ENCODE assay signal across 35 cellular contexts in genomic region chr18:7255643-7256042, GRCh38. TPM values are rescaled to one million over a fixed set of nuclear protein-coding genes. Genes with fewer than 3 reads are reported as not detected.
"Had no signal": no experiment of that assay in that cellular context is flagged by ENCODE, and none has a peak within 500 bp of the region (broad histone marks: within the 10 kb centered on the region; RNA-seq: fewer than 3 reads in every experiment).

No MANE protein-coding gene starts in this region.

- H3K36me3 ChIP-seq: adrenal gland, colonic mucosa, esophagus squamous epithelium had no signal

- H3K4me1 ChIP-seq: adrenal gland, colonic mucosa had no signal

- H3K4me1 Mint-ChIP-seq: activated CD4-positive, alpha-beta T cell treated with anti-CD3 and anti-CD28 coated beads for 36 hours; activated CD4-positive, alpha-beta T cell treated with anti-CD3 and anti-CD28 coated beads, Interleukin-2, amount 10 ng/mL, durations not matched to agents 24 days and 14 days; activated CD8-positive, alpha-beta memory T cell treated with anti-CD3 and anti-CD28 coated beads, Interleukin-2, amount 10 ng/mL, durations not matched to agents 7 days and 5 days; activated naive CD4-positive, alpha-beta T cell treated with anti-CD3 and anti-CD28 coated beads, Interleukin-2, amount 50 U/mL, for 24 hours; activated naive CD8-positive, alpha-beta T cell treated with anti-CD3 and anti-CD28 coated beads for 36 hours; activated naive CD8-positive, alpha-beta T cell treated with anti-CD3 and anti-CD28 coated beads, Interleukin-2, amount 50 U/mL, for 24 hours had no signal

- H3K27me3 Mint-ChIP-seq: activated CD4-positive, alpha-beta memory T cell treated with anti-CD3 and anti-CD28 coated beads for 36 hours; activated CD4-positive, alpha-beta T cell treated with anti-CD3 and anti-CD28 coated beads, Interleukin-2, amount 10 ng/mL, durations not matched to agents 24 days and 14 days; activated CD8-positive, alpha-beta memory T cell treated with anti-CD3 and anti-CD28 coated beads, Interleukin-2, amount 10 ng/mL, durations not matched to agents 7 days and 5 days; activated naive CD4-positive, alpha-beta T cell treated with anti-CD3 and anti-CD28 coated beads, Interleukin-2, amount 50 U/mL, for 24 hours; activated naive CD8-positive, alpha-beta T cell treated with anti-CD3 and anti-CD28 coated beads for 36 hours; activated naive CD8-positive, alpha-beta T cell treated with anti-CD3 and anti-CD28 coated beads, Interleukin-2, amount 50 U/mL, for 24 hours had no signal

- H3K9me3 ChIP-seq: adrenal gland, body of pancreas, colonic mucosa, esophagus squamous epithelium had no signal

- ATAC-seq: activated CD4-positive, alpha-beta T cell treated with anti-CD3 and anti-CD28 coated beads for 36 hours; activated CD8-positive, alpha-beta memory T cell treated with anti-CD3 and anti-CD28 coated beads, Interleukin-2, amount 10 ng/mL, durations not matched to agents 7 days and 5 days; activated CD8-positive, alpha-beta T cell treated with anti-CD3 and anti-CD28 coated beads, Interleukin-2, amount 10 ng/mL, durations not matched to agents 7 days and 5 days; body of pancreas had no signal

- H3K36me3 Mint-ChIP-seq: activated CD4-positive, alpha-beta memory T cell treated with anti-CD3 and anti-CD28 coated beads for 36 hours; activated CD8-positive, alpha-beta memory T cell treated with anti-CD3 and anti-CD28 coated beads, Interleukin-2, amount 10 ng/mL, durations not matched to agents 7 days and 5 days; activated naive CD4-positive, alpha-beta T cell treated with anti-CD3 and anti-CD28 coated beads, Interleukin-2, amount 50 U/mL, for 24 hours; activated naive CD8-positive, alpha-beta T cell treated with anti-CD3 and anti-CD28 coated beads for 36 hours had no signal

- H3K4me3 ChIP-seq: adrenal gland, body of pancreas, colonic mucosa, esophagus squamous epithelium had no signal

- H3K27me3 ChIP-seq: adrenal gland, body of pancreas, colonic mucosa had no signal

- H3K27ac Mint-ChIP-seq: activated CD4-positive, alpha-beta memory T cell treated with anti-CD3 and anti-CD28 coated beads for 36 hours; activated CD4-positive, alpha-beta T cell treated with anti-CD3 and anti-CD28 coated beads for 36 hours; activated CD4-positive, alpha-beta T cell treated with anti-CD3 and anti-CD28 coated beads, Interleukin-2, amount 10 ng/mL, durations not matched to agents 24 days and 14 days; activated CD8-positive, alpha-beta memory T cell treated with anti-CD3 and anti-CD28 coated beads, Interleukin-2, amount 10 ng/mL, durations not matched to agents 7 days and 5 days; activated CD8-positive, alpha-beta T cell treated with anti-CD3 and anti-CD28 coated beads, Interleukin-2, amount 10 ng/mL, durations not matched to agents 7 days and 5 days; activated naive CD4-positive, alpha-beta T cell treated with anti-CD3 and anti-CD28 coated beads for 36 hours; activated naive CD4-positive, alpha-beta T cell treated with anti-CD3 and anti-CD28 coated beads, Interleukin-2, amount 50 U/mL, for 24 hours; activated naive CD8-positive, alpha-beta T cell treated with anti-CD3 and anti-CD28 coated beads for 36 hours; activated naive CD8-positive, alpha-beta T cell treated with anti-CD3 and anti-CD28 coated beads, Interleukin-2, amount 50 U/mL, for 24 hours; activated T-helper 1 cell treated with anti-CD3 and anti-CD28 coated beads, Interleukin-12 subunit alpha, Interleukin-12 subunit beta, Interleukin-2, Interleukin-4 antibody, amounts not matched to agents 30 ng/mL and 10 ng/mL and 1 ng/mL, durations not matched to agents 14 hours and 24 hours and 36 hours; activated T-helper 2 cell treated with anti-CD3 and anti-CD28 coated beads, Interferon-gamma antibody, Interleukin-2, Interleukin-4, amounts not matched to agents 10 μg/mL and 5 μg/mL and 100 μg/mL, durations not matched to agents 14 hours and 24 hours and 36 hours had no signal

- H3K27ac ChIP-seq: adrenal gland, body of pancreas, colonic mucosa, epithelial cell of prostate, esophagus squamous epithelium had no signal

- DNase-seq: activated CD4-positive, alpha-beta memory T cell treated with anti-CD3 and anti-CD28 coated beads for 36 hours; activated CD4-positive, alpha-beta T cell treated with anti-CD3 and anti-CD28 coated beads for 36 hours; activated CD4-positive, alpha-beta T cell treated with anti-CD3 and anti-CD28 coated beads, Interleukin-2, amount 10 ng/mL, durations not matched to agents 24 days and 14 days; activated CD4-positive, CD25-positive, alpha-beta regulatory T cell; activated CD4-positive, CD25-positive, alpha-beta regulatory T cell treated with anti-CD3 and anti-CD28 coated beads, Interleukin-2, amount 50 U/mL, for 72 hours; activated CD8-positive, alpha-beta memory T cell treated with anti-CD3 and anti-CD28 coated beads, Interleukin-2, amount 10 ng/mL, durations not matched to agents 7 days and 5 days; activated CD8-positive, alpha-beta memory T cell treated with anti-CD3 and anti-CD28 coated beads, Interleukin-2, amount 50 U/mL, for 4 hours; activated CD8-positive, alpha-beta T cell treated with anti-CD3 and anti-CD28 coated beads, Interleukin-2, amount 10 ng/mL, durations not matched to agents 7 days and 5 days; activated effector memory CD4-positive, alpha-beta T cell treated with anti-CD3 and anti-CD28 coated beads, Interleukin-2, amount 50 U/mL, for 16 hours; activated naive CD4-positive, alpha-beta T cell treated with anti-CD3 and anti-CD28 coated beads for 36 hours; activated naive CD8-positive, alpha-beta T cell treated with anti-CD3 and anti-CD28 coated beads for 36 hours; activated naive CD8-positive, alpha-beta T cell treated with anti-CD3 and anti-CD28 coated beads, Interleukin-2, amount 50 U/mL, for 24 hours; activated T-cell treated with anti-CD3 and anti-CD28 coated beads, Interleukin-2, amount 50 U/mL, for 1 hour; activated T-cell treated with anti-CD3 and anti-CD28 coated beads, Interleukin-2, amount 50 U/mL, for 48 hours; amygdala; aorta; body of pancreas; central memory CD4-positive, alpha-beta T cell; cerebellar nuclear complex; colonic mucosa; effector CD8-positive, alpha-beta T cell; esophagus squamous epithelium; foreskin melanocyte; T-helper 2 cell had no signal

- H3K4me3 Mint-ChIP-seq: activated CD4-positive, alpha-beta memory T cell treated with anti-CD3 and anti-CD28 coated beads for 36 hours; activated CD4-positive, alpha-beta T cell treated with anti-CD3 and anti-CD28 coated beads for 36 hours; activated CD4-positive, alpha-beta T cell treated with anti-CD3 and anti-CD28 coated beads, Interleukin-2, amount 10 ng/mL, durations not matched to agents 24 days and 14 days; activated CD8-positive, alpha-beta memory T cell treated with anti-CD3 and anti-CD28 coated beads, Interleukin-2, amount 10 ng/mL, durations not matched to agents 7 days and 5 days; activated CD8-positive, alpha-beta T cell treated with anti-CD3 and anti-CD28 coated beads, Interleukin-2, amount 10 ng/mL, durations not matched to agents 7 days and 5 days; activated naive CD4-positive, alpha-beta T cell treated with anti-CD3 and anti-CD28 coated beads for 36 hours; activated naive CD4-positive, alpha-beta T cell treated with anti-CD3 and anti-CD28 coated beads, Interleukin-2, amount 50 U/mL, for 24 hours; activated naive CD8-positive, alpha-beta T cell treated with anti-CD3 and anti-CD28 coated beads for 36 hours; activated naive CD8-positive, alpha-beta T cell treated with anti-CD3 and anti-CD28 coated beads, Interleukin-2, amount 50 U/mL, for 24 hours; activated T-helper 1 cell treated with anti-CD3 and anti-CD28 coated beads, Interleukin-12 subunit alpha, Interleukin-12 subunit beta, Interleukin-2, Interleukin-4 antibody, amounts not matched to agents 30 ng/mL and 10 ng/mL and 1 ng/mL, durations not matched to agents 14 hours and 24 hours and 36 hours had no signal

- H3K9me3 Mint-ChIP-seq: activated CD4-positive, alpha-beta T cell treated with anti-CD3 and anti-CD28 coated beads, Interleukin-2, amount 10 ng/mL, durations not matched to agents 24 days and 14 days; activated naive CD4-positive, alpha-beta T cell treated with anti-CD3 and anti-CD28 coated beads, Interleukin-2, amount 50 U/mL, for 24 hours; activated naive CD8-positive, alpha-beta T cell treated with anti-CD3 and anti-CD28 coated beads for 36 hours; activated naive CD8-positive, alpha-beta T cell treated with anti-CD3 and anti-CD28 coated beads, Interleukin-2, amount 50 U/mL, for 24 hours; activated T-helper 1 cell treated with anti-CD3 and anti-CD28 coated beads, Interleukin-12 subunit alpha, Interleukin-12 subunit beta, Interleukin-2, Interleukin-4 antibody, amounts not matched to agents 30 ng/mL and 10 ng/mL and 1 ng/mL, durations not matched to agents 14 hours and 24 hours and 36 hours had no signal

RNA-seq across cellular contexts. Expression of gene LRRC30, which starts 24.8 kb away (rescaled TPM):
- total RNA-seq: activated CD4-positive, alpha-beta memory T cell treated with anti-CD3 and anti-CD28 coated beads for 36 hours; activated CD4-positive, alpha-beta T cell treated with anti-CD3 and anti-CD28 coated beads for 36 hours; activated CD4-positive, alpha-beta T cell treated with anti-CD3 and anti-CD28 coated beads, Interleukin-2, amount 10 ng/mL, durations not matched to agents 24 days and 14 days; activated CD8-positive, alpha-beta memory T cell treated with anti-CD3 and anti-CD28 coated beads for 36 hours; activated CD8-positive, alpha-beta memory T cell treated with anti-CD3 and anti-CD28 coated beads, Interleukin-2, amount 10 ng/mL, durations not matched to agents 7 days and 5 days; activated CD8-positive, alpha-beta T cell treated with anti-CD3 and anti-CD28 coated beads, Interleukin-2, amount 10 ng/mL, durations not matched to agents 7 days and 5 days; activated naive CD4-positive, alpha-beta T cell treated with anti-CD3 and anti-CD28 coated beads for 36 hours; activated naive CD8-positive, alpha-beta T cell treated with anti-CD3 and anti-CD28 coated beads for 36 hours; activated T-helper 1 cell treated with anti-CD3 and anti-CD28 coated beads, Interleukin-12 subunit alpha, Interleukin-12 subunit beta, Interleukin-2, Interleukin-4 antibody, amounts not matched to agents 30 ng/mL and 10 ng/mL and 1 ng/mL, durations not matched to agents 14 hours and 24 hours and 36 hours; activated T-helper 2 cell treated with anti-CD3 and anti-CD28 coated beads, Interferon-gamma antibody, Interleukin-2, Interleukin-4, amounts not matched to agents 10 μg/mL and 5 μg/mL and 100 μg/mL, durations not matched to agents 14 hours and 24 hours and 36 hours; adrenal gland; aorta; body of pancreas; colonic mucosa; dermis microvascular lymphatic vessel endothelial cell; endothelial cell of umbilical vein; esophagus squamous epithelium; fibroblast of lung; fibroblast of villous mesenchyme; T-helper 1 cell treated with Interleukin-12 subunit alpha and Interleukin-12 subunit beta and Interleukin-4 antibody, amounts not matched to agents 30 ng/mL and 1 ng/mL, for 36 hours had no signal
